31 cellular contexts compared by ENCODE assay signal in genomic region chr1:12536023-12536639, GRCh38.
"Had no signal": no experiment of that assay in that cellular context is flagged by ENCODE, and none has a peak within 500 bp of the region (broad histone marks: within the 10 kb centered on the region; RNA-seq: fewer than 3 reads in every experiment).

No MANE protein-coding gene starts in this region.

- H3K4me1 ChIP-seq: colonic mucosa, prostate gland had no signal

- H3K4me1 Mint-ChIP-seq: memory B cell, naive B cell had no signal

- H3K9me3 ChIP-seq: colonic mucosa, gastrocnemius medialis, mucosa of descending colon, prostate gland, vagina had no signal

- H3K27ac Mint-ChIP-seq: dendritic cell treated with granulocyte-macrophage colony-stimulating factor and Interleukin-4, amounts not matched to agents 40 ng/mL and 50 ng/mL, for 4 days; endodermal cell; memory B cell; nephron progenitor cell had no signal

- ATAC-seq: esophagus mucosa, gastrocnemius medialis, heart left ventricle, left lobe of liver, mucosa of descending colon, sciatic nerve had no signal

- FAIRE-seq: kidney had no signal

- H3K4me3 ChIP-seq: colonic mucosa, gastrocnemius medialis, heart left ventricle, hepatocyte, lung, mucosa of descending colon, prostate gland, right atrium auricular region, smooth muscle cell, thoracic aorta, tibial nerve, upper lobe of left lung, vagina had no signal

- H3K4me3 Mint-ChIP-seq: dendritic cell treated with granulocyte-macrophage colony-stimulating factor and Interleukin-4, amounts not matched to agents 40 ng/mL and 50 ng/mL, for 4 days; endodermal cell; memory B cell; naive B cell; nephron progenitor cell; stimulated activated naive CD8-positive, alpha-beta T cell treated with anti-CD3 and anti-CD28 coated beads, Interleukin-15, Interleukin-2, amounts not matched to agents 100 ng/mL and 50 ng/mL, for 24 hours had no signal

- H3K27me3 Mint-ChIP-seq: naive B cell; stimulated activated naive CD8-positive, alpha-beta T cell treated with anti-CD3 and anti-CD28 coated beads, Interleukin-15, Interleukin-2, amounts not matched to agents 100 ng/mL and 50 ng/mL, for 24 hours had no signal

- H3K27ac ChIP-seq: colonic mucosa, epithelial cell of prostate, gastrocnemius medialis, heart left ventricle, hepatocyte, prostate gland, right atrium auricular region, thoracic aorta, tibial nerve, upper lobe of left lung, vagina had no signal

- H3K36me3 ChIP-seq: colonic mucosa, gastrocnemius medialis, heart left ventricle, prostate gland, right atrium auricular region, thoracic aorta, tibial nerve, upper lobe of left lung, vagina had no signal

- H3K9me3 Mint-ChIP-seq: endodermal cell had no signal

- DNase-seq: colonic mucosa; effector CD8-positive, alpha-beta T cell; endodermal cell; foreskin fibroblast; gastrocnemius medialis; heart left ventricle; kidney; mucosa of descending colon; naive B cell; nephron progenitor cell; nucleus accumbens; stimulated activated CD4-positive, alpha-beta T cell treated with anti-CD3 and anti-CD28 coated beads, Interleukin-12 subunit alpha, Interleukin-12 subunit beta, amount 100 ng/mL, for 4 hours; stimulated activated CD4-positive, alpha-beta T cell treated with anti-CD3 and anti-CD28 coated beads, Interleukin-1b, Interleukin-23, amount 100 ng/mL, for 48 hours; stimulated activated CD4-positive, alpha-beta T cell treated with anti-CD3 and anti-CD28 coated beads, Interleukin-4, amount 100 ng/mL, for 1 hour; stimulated activated CD8-positive, alpha-beta memory T cell treated with anti-CD3 and anti-CD28 coated beads, Interleukin-4, amount 100 ng/mL, for 48 hours; upper lobe of left lung had no signal
